Comparison of ENCODE assay signal across 8 cellular contexts in the genomic region with DNA sequence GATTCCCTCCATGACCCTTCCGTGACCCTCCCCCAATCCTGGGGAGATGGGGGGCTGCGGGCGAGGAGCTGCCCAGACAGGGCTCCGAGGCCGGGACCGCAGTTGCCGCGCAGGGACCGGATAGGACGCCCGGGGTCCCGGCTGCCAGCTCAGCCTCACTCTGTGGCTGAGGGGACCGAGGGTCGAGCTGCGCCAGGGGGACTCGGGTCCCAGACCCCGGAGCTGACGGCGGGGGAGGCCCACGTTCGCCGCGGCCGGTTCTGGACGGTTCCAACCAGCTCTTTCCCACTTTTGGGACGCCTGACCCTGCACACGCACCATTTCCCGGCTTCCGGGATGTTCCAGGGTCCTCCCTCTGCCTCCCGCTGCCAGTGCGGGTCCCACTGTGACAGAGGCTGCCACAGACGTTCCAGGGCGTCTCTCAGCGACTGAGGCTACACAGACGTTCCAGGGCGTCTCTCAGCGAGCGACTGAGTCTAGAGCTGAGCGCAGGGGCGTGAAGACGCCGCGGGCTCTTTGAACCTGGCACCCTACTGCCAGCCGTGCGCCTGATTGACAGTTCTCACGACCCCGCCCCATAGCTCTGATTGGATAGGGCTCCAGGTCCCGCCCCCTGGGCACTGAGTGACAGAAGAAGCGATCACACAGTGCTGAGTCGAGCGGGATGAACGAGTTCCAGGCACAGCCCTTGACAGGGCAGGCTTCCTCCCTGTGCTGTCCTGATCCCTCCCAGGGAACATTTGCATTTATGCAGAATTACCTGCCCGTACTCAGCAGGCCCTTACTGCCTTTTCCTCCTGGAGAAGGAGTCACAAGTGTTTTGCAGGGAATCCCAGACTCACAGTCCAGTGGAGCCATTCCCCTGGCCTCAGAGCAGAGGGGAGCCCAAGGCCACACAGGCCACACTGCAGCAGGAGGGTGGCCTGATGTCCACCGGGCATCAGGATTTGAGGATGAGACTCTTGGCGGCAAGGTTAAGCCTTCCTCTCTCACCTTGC. TPM values are rescaled to one million over a fixed set of nuclear protein-coding genes. Genes with fewer than 3 reads are reported as not detected.
DNase-seq lines count a peak whose midpoint lies in the region; ATAC-seq, FAIRE-seq and TF ChIP-seq lines count a peak whose summit lies in the region.

A gene (minus strand): TSS at position 472 of the 998 bp plus-strand sequence. CDS start 151 bp downstream, at position 321.

- DNase-seq in NCI-H2081 treated with DMSO at 0.1 percent for 48 hours (lab: John Stamatoyannopoulos, UW) (peak; percentile 82), activated B cell treated with CpG ODN at 0.5 μM for 24 hours (peak; percentile 93), cardiac fibroblast (ENCODE audit: low read depth in 2 of 2) (peak; percentile 93 to 94), iPS-NIHi7 (ENCODE audit: extremely low spot score) (peak; percentile 99), small intestine (peak; percentile 98), A172 (ENCODE audit: low spot score) (no peak)

- H3K4me1 Mint-ChIP-seq in activated B cell treated with CpG ODN at 0.5 μM for 24 hours = peaks cover 39% of the 10 kb centered on the region

- H3K4me3 ChIP-seq in cardiac fibroblast (replicated peaks in 1 of 2; ENCODE audit: low read depth in 2 of 2, low read length in 2 of 2) (peak within 1 kb of the TSS; percentile 89 to 90), small intestine (ENCODE audit: low read depth in 1 of 2, low read length in 2 of 2) (peak within 1 kb of the TSS; percentile 64 to 76)

- peak; percentile 53 for ATAC-seq in GM18508 (IDR thresholded peaks at IDR 0.05; ENCODE audit: insufficient read depth, unreplicated experiment)
- ATAC-seq in HG02943 (IDR thresholded peaks at IDR 0.05; ENCODE audit: low read depth, unreplicated experiment) = peak; percentile 89
- peak; percentile 86 for ATAC-seq in activated B cell treated with CpG ODN at 0.5 μM for 24 hours (ENCODE audit: low read depth)

- peak within 1 kb of the TSS; percentile 92 for H3K27ac Mint-ChIP-seq in activated B cell treated with CpG ODN at 0.5 μM for 24 hours

- peaks cover 3% of the 10 kb centered on the region for H3K36me3 Mint-ChIP-seq in activated B cell treated with CpG ODN at 0.5 μM for 24 hours (ENCODE audit: low read depth)

- FAIRE-seq in small intestine (lab: Jason Lieb, UNC) = no peak

- peaks cover 0 to 4% of the 10 kb centered on the region in 2 donors for H3K4me1 ChIP-seq in small intestine (ENCODE audit: control insufficient read depth in 2 of 2, insufficient read depth in 1 of 2, low read depth in 1 of 2, low read length in 1 of 2)

- H3K4me3 Mint-ChIP-seq in activated B cell treated with CpG ODN at 0.5 μM for 24 hours = peak within 1 kb of the TSS; percentile 96

- H3K9me3 ChIP-seq in small intestine (ENCODE audit: control insufficient read depth, low read depth) = no peaks in the 10 kb centered on the region

- CTCF ChIA-PET in activated B cell treated with CpG ODN at 0.5 μM for 24 hours (lab: Charles Lee) = interaction anchor here (0.9 to 1.9 kb wide), 3 partner anchors 11 to 32 kb away, joined by 3 to 7 read pairs (median 4); a partner anchor contains a TSS

- H3K27me3 ChIP-seq in small intestine (ENCODE audit: control insufficient read depth in 2 of 2, insufficient read depth in 2 of 2, low read length in 2 of 2) = no peaks in the 10 kb centered on the region

- H3K36me3 ChIP-seq in small intestine (ENCODE audit: control insufficient read depth in 2 of 2, insufficient read depth in 2 of 2, low read length in 2 of 2) = no peaks in the 10 kb centered on the region

- POLR2A ChIA-PET in activated B cell treated with CpG ODN at 0.5 μM for 24 hours (lab: Charles Lee) = interaction anchor here (0.5 to 4.1 kb wide), 27 partner anchors 26 to 958 kb away, joined by 3 to 67 read pairs (median 4); a partner anchor contains a TSS

- no peaks in the 10 kb centered on the region for H3K9me3 Mint-ChIP-seq in activated B cell treated with CpG ODN at 0.5 μM for 24 hours

- TF ChIP-seq CTCF in activated B cell treated with CpG ODN at 0.5 μM for 24 hours (IDR thresholded peaks at IDR 0.05) = no peak
- TF ChIP-seq CTCF in cardiac fibroblast (IDR thresholded peaks at IDR 0.05; ENCODE audit: low read depth, low read length) = no peak

- no peaks in the 10 kb centered on the region for H3K27me3 Mint-ChIP-seq in activated B cell treated with CpG ODN at 0.5 μM for 24 hours

- H3K27ac ChIP-seq in small intestine (ENCODE audit: low read depth in 1 of 2, low read length in 1 of 2) = peak within 1 kb of the TSS; percentile 87 to 89

- intact Hi-C loops in activated B cell treated with CpG ODN at 0.5 μM for 24 hours (cut with micrococcal nuclease) = loop anchor here (1.0 to 5.0 kb wide), 7 partner anchors 32 to 409 kb away; a partner anchor contains a TSS

- 1% methylated on average over 49 to 55 of the region's 55 CpGs for WGBS in small intestine, 3 donors

RNA-seq across cellular contexts. Expression of the gene that starts here (rescaled TPM):
- 3.6 and 3.7 TPM in 2 replicates for total RNA-seq in activated B cell treated with CpG ODN at 0.5 μM for 24 hours
- polyA plus RNA-seq in small intestine = 1 to 10 TPM in 1 of 3 donors, under 1 TPM in 2; 0.54 to 1.6 (median 0.67) TPM
- total RNA-seq in A172 (2014; rRNA removed; shearing (Covaris generic)) = not detected in 2 replicates
